ENCODE assay signal across 8 cellular contexts in genomic region chr2:129877289-129877741, GRCh38.
DNase-seq lines count a peak whose midpoint lies in the region; ATAC-seq and TF ChIP-seq lines count a peak whose summit lies in the region.

No MANE protein-coding gene starts in this region.

- peak overlapping the region; percentile 92 for H3K4me3 Mint-ChIP-seq in activated CD8-positive, alpha-beta T cell treated with anti-CD3 and anti-CD28 coated beads, Interleukin-2, amount 10 ng/mL, durations not matched to agents 7 days and 5 days

- BruUV-seq in A673 (replicated peaks; lab: Mats Ljungman, UMichigan) = no TSS peak

- no peaks in the 10 kb centered on the region for H3K36me3 ChIP-seq in A673 (ENCODE audit: insufficient read depth, low read length, poor library complexity, severe bottlenecking)
- H3K36me3 ChIP-seq in lung (ENCODE audit: control insufficient read depth in 2 of 2, insufficient read depth in 2 of 2, low read length in 2 of 2) = no peaks in the 10 kb centered on the region

- H3K27me3 ChIP-seq in A673 (replicated peaks; ENCODE audit: insufficient read depth, low read depth, low read length, poor library complexity) (no peaks in the 10 kb centered on the region), lung (ENCODE audit: control insufficient read depth, insufficient read depth) (no peaks in the 10 kb centered on the region)

- peaks cover 6% of the 10 kb centered on the region for H3K4me1 Mint-ChIP-seq in activated CD8-positive, alpha-beta T cell treated with anti-CD3 and anti-CD28 coated beads, Interleukin-2, amount 10 ng/mL, durations not matched to agents 7 days and 5 days (ENCODE audit: low read depth)

- TF ChIP-seq CTCF in A673 (conservative IDR thresholded peaks at IDR 0.05; ENCODE audit: low read depth, low read length) (no peak), lung (IDR thresholded peaks at IDR 0.05; ENCODE audit: control extremely low read depth, extremely low read depth) (no peak)

- peak overlapping the region; percentile 83 for H3K27ac Mint-ChIP-seq in activated CD8-positive, alpha-beta T cell treated with anti-CD3 and anti-CD28 coated beads, Interleukin-2, amount 10 ng/mL, durations not matched to agents 7 days and 5 days

- H3K9me3 ChIP-seq in A673 (ENCODE audit: low read depth, low read length, poor library complexity, severe bottlenecking) = no peaks in the 10 kb centered on the region
- no peaks in the 10 kb centered on the region for H3K9me3 ChIP-seq in lung (ENCODE audit: control insufficient read depth in 2 of 2, insufficient read depth in 1 of 2, low read length in 1 of 2)

- peak overlapping the region; percentile 65 for H3K27ac ChIP-seq in A673 (ENCODE audit: low read depth, low read length, poor library complexity, severe bottlenecking)
- peak overlapping the region; percentile 54 to 69 for H3K27ac ChIP-seq in lung (ENCODE audit: low read depth in 1 of 2, low read length in 1 of 2)

- no peaks in the 10 kb centered on the region for H3K36me3 Mint-ChIP-seq in activated CD8-positive, alpha-beta T cell treated with anti-CD3 and anti-CD28 coated beads, Interleukin-2, amount 10 ng/mL, durations not matched to agents 7 days and 5 days (ENCODE audit: low read depth)

- H3K9me3 Mint-ChIP-seq in activated CD8-positive, alpha-beta T cell treated with anti-CD3 and anti-CD28 coated beads, Interleukin-2, amount 10 ng/mL, durations not matched to agents 7 days and 5 days (ENCODE audit: insufficient read depth) = no peaks in the 10 kb centered on the region

- H3K27me3 Mint-ChIP-seq in activated CD8-positive, alpha-beta T cell treated with anti-CD3 and anti-CD28 coated beads, Interleukin-2, amount 10 ng/mL, durations not matched to agents 7 days and 5 days (ENCODE audit: low read depth) = no peaks in the 10 kb centered on the region

- no peaks in the 10 kb centered on the region for H3K4me1 ChIP-seq in A673 (ENCODE audit: insufficient read depth, low read length, poor library complexity, severe bottlenecking)
- peaks cover 0 to 2% of the 10 kb centered on the region in 2 donors for H3K4me1 ChIP-seq in lung (ENCODE audit: control insufficient read depth in 2 of 2, insufficient read depth in 2 of 2, low read length in 2 of 2)

- intact Hi-C loops in A673 (cut with micrococcal nuclease; ENCODE audit: unreplicated experiment) = no loop called here

- ATAC-seq in GM18870 (IDR thresholded peaks at IDR 0.05; ENCODE audit: unreplicated experiment) (peak; percentile 69), HG03108 (IDR thresholded peaks at IDR 0.05; ENCODE audit: unreplicated experiment) (peak; percentile 73), lung (ENCODE audit: insufficient read depth, low FRiP score) (peak; percentile 93)
- peak; percentile 87 for ATAC-seq in activated CD8-positive, alpha-beta T cell treated with anti-CD3 and anti-CD28 coated beads, Interleukin-2, amount 10 ng/mL, durations not matched to agents 7 days and 5 days

- CTCF ChIA-PET in A673 (lab: Charles Lee) = no interaction called here
- CTCF ChIA-PET in activated CD8-positive, alpha-beta T cell treated with anti-CD3 and anti-CD28 coated beads, Interleukin-2, amount 10 ng/mL, durations not matched to agents 7 days and 5 days (lab: Charles Lee) = interaction anchor here (0.8 to 1.4 kb wide), 2 partner anchors 13 to 465 kb away, joined by 3 to 5 read pairs; a partner anchor contains a TSS

- peak; percentile 95 for DNase-seq in A673 (ENCODE audit: low spot score)
- peak; percentile 89 to 92 for DNase-seq in NCI-H524 (lab: John Stamatoyannopoulos, UW)
- peak; percentile 87 for DNase-seq in activated CD8-positive, alpha-beta T cell treated with anti-CD3 and anti-CD28 coated beads, Interleukin-2, amount 10 ng/mL, durations not matched to agents 7 days and 5 days
- DNase-seq in effector CD4-positive, alpha-beta T cell = peak; percentile 80
- DNase-seq in lung (ENCODE audit: low spot score) = peak; percentile 93
- DNase-seq in stimulated activated CD4-positive, alpha-beta T cell treated with anti-CD3 and anti-CD28 coated beads, TNF-alpha, amount 100 ng/mL, for 1 hour (ENCODE audit: low read depth in 3 of 3, low spot score in 1 of 3) = peak; percentile 56 to 78 (median 66)

- H3K4me3 ChIP-seq in A673 (ENCODE audit: low read depth, low read length, poor library complexity, severe bottlenecking) (peak overlapping the region; percentile 72), lung (peak overlapping the region; percentile 52)

- POLR2A ChIA-PET in A673 (lab: Charles Lee; ENCODE audit: low non-redundant PET) = no interaction called here
- POLR2A ChIA-PET in activated CD8-positive, alpha-beta T cell treated with anti-CD3 and anti-CD28 coated beads, Interleukin-2, amount 10 ng/mL, durations not matched to agents 7 days and 5 days (lab: Charles Lee) = interaction anchor here (1.3 kb wide), 1 partner anchor 305 kb away, joined by 3 read pairs; the partner anchor contains the start of genes MZT2B and SMPD4

- 0 to 4% methylated on average over 18 to 19 of the region's 20 CpGs for whole genome bisulfite sequencing in lung, 2 donors

Comparison
In these comparisons a context has a peak if more than half of its experiments do, and no peak if none do; other contexts are left out.
1. Peak in every context shown above with its lines: DNase-seq, ATAC-seq, H3K4me3 ChIP-seq and H3K27ac ChIP-seq.